25 cellular contexts compared by ENCODE assay signal in genomic region chr22:41311487-41311886, GRCh38. TPM values are rescaled to one million over a fixed set of nuclear protein-coding genes. Genes with fewer than 3 reads are reported as not detected.
DNase-seq lines count a peak whose midpoint lies in the region; ATAC-seq and TF ChIP-seq lines count a peak whose summit lies in the region.
"Had no signal": no experiment of that assay in that cellular context is flagged by ENCODE, and none has a peak within 500 bp of the region (broad histone marks: within the 10 kb centered on the region; RNA-seq: fewer than 3 reads in every experiment).

No MANE protein-coding gene starts in this region.

- peaks cover 4% of the 10 kb centered on the region for H3K4me1 ChIP-seq in CD4-positive, alpha-beta memory T cell (ENCODE audit: insufficient read depth, low read length)

- peaks cover 5% of the 10 kb centered on the region for H3K36me3 ChIP-seq in CD4-positive, alpha-beta memory T cell (ENCODE audit: insufficient read depth, low read length)
- H3K36me3 ChIP-seq: lower lobe of right lung had no signal

- H3K4me3 ChIP-seq in CD4-positive, alpha-beta memory T cell (ENCODE audit: low read length in 2 of 2) = no peak overlapping the region
- H3K4me3 ChIP-seq: coronary artery, lower lobe of right lung, skin epidermis, tibial artery had no signal

- H3K27ac ChIP-seq in CD4-positive, alpha-beta memory T cell (ENCODE audit: low read depth, low read length) = no peak overlapping the region
- H3K27ac ChIP-seq: coronary artery, lower lobe of right lung, skin epidermis, tibial artery had no signal

- no peaks in the 10 kb centered on the region for H3K9me3 ChIP-seq in CD4-positive, alpha-beta memory T cell (ENCODE audit: control insufficient read depth in 1 of 2, low read length in 2 of 2)
- H3K9me3 ChIP-seq in T-helper 17 cell (ENCODE audit: control insufficient read depth, low read length, poor library complexity, severe bottlenecking) = no peaks in the 10 kb centered on the region
- H3K9me3 ChIP-seq: lower lobe of right lung, tibial artery had no signal

- ATAC-seq in T-helper 17 cell (no peak), HG03280 (IDR thresholded peaks at IDR 0.05; ENCODE audit: unreplicated experiment) (no peak)
- no peak for ATAC-seq in naive thymus-derived CD8-positive, alpha-beta T cell
- ATAC-seq: lower lobe of right lung, Right ventricle myocardium inferior had no signal

- H3K4me1 Mint-ChIP-seq in T-helper 2 cell treated with Interferon-gamma antibody and Interleukin-4, amounts not matched to agents 5 μg/mL and 100 μg/mL, for 36 hours (ENCODE audit: low read depth) = peaks cover 10% of the 10 kb centered on the region
- H3K4me1 Mint-ChIP-seq in CD4-positive, alpha-beta memory T cell = peaks cover 12 to 33% (median 23%) of the 10 kb centered on the region in 4 donors
- peaks cover 16% of the 10 kb centered on the region for H3K4me1 Mint-ChIP-seq in T-helper 17 cell
- peaks cover 17% of the 10 kb centered on the region for H3K4me1 Mint-ChIP-seq in chondrocyte (ENCODE audit: low read depth)
- H3K4me1 Mint-ChIP-seq in naive thymus-derived CD8-positive, alpha-beta T cell = peaks cover 21 to 44% (median 29%) of the 10 kb centered on the region in 4 donors

- H3K9me3 Mint-ChIP-seq in T-helper 2 cell treated with Interferon-gamma antibody and Interleukin-4, amounts not matched to agents 5 μg/mL and 100 μg/mL, for 36 hours = no peaks in the 10 kb centered on the region
- no peaks in the 10 kb centered on the region for H3K9me3 Mint-ChIP-seq in CD4-positive, alpha-beta memory T cell
- no peaks in the 10 kb centered on the region for H3K9me3 Mint-ChIP-seq in chondrocyte (ENCODE audit: low read depth)
- no peaks in the 10 kb centered on the region for H3K9me3 Mint-ChIP-seq in naive thymus-derived CD8-positive, alpha-beta T cell
- H3K9me3 Mint-ChIP-seq: endodermal cell; stimulated activated naive CD8-positive, alpha-beta T cell treated with anti-CD3 and anti-CD28 coated beads, Interleukin-15, Interleukin-2, amounts not matched to agents 100 ng/mL and 50 ng/mL, for 24 hours had no signal

- peak overlapping the region; percentile 51 for H3K27ac Mint-ChIP-seq in T-helper 2 cell treated with Interferon-gamma antibody and Interleukin-4, amounts not matched to agents 5 μg/mL and 100 μg/mL, for 36 hours
- H3K27ac Mint-ChIP-seq in CD4-positive, alpha-beta memory T cell = peak overlapping the region in 4 of 7 donors; percentile 65 to 85 (median 80)
- H3K27ac Mint-ChIP-seq in T-helper 17 cell (peak overlapping the region; percentile 34), chondrocyte (ENCODE audit: unreplicated experiment) (peak overlapping the region; percentile 57)
- H3K27ac Mint-ChIP-seq in naive thymus-derived CD8-positive, alpha-beta T cell = peak overlapping the region in 2 of 10 donors; percentile 2 to 36
- H3K27ac Mint-ChIP-seq: endodermal cell; stimulated activated naive CD8-positive, alpha-beta T cell treated with anti-CD3 and anti-CD28 coated beads, Interleukin-15, Interleukin-2, amounts not matched to agents 100 ng/mL and 50 ng/mL, for 24 hours had no signal

- TF ChIP-seq CTCF in chondrocyte (IDR thresholded peaks at IDR 0.05) = no peak

- POLR2A ChIA-PET in CD4-positive, alpha-beta memory T cell (lab: Charles Lee; ENCODE audit: partially characterized antibody) = no interaction called here
- POLR2A ChIA-PET in naive thymus-derived CD8-positive, alpha-beta T cell (lab: Charles Lee) = no interaction called here

- no peak overlapping the region for H3K4me3 Mint-ChIP-seq in T-helper 2 cell treated with Interferon-gamma antibody and Interleukin-4, amounts not matched to agents 5 μg/mL and 100 μg/mL, for 36 hours
- H3K4me3 Mint-ChIP-seq in CD4-positive, alpha-beta memory T cell = peak overlapping the region in 1 of 8 donors; percentile 8
- H3K4me3 Mint-ChIP-seq in T-helper 17 cell = no peak overlapping the region
- H3K4me3 Mint-ChIP-seq in chondrocyte (ENCODE audit: unreplicated experiment) = no peak overlapping the region
- H3K4me3 Mint-ChIP-seq in naive thymus-derived CD8-positive, alpha-beta T cell = no peak overlapping the region
- H3K4me3 Mint-ChIP-seq: endodermal cell; stimulated activated naive CD8-positive, alpha-beta T cell treated with anti-CD3 and anti-CD28 coated beads, Interleukin-15, Interleukin-2, amounts not matched to agents 100 ng/mL and 50 ng/mL, for 24 hours had no signal

- intact Hi-C loops in CD4-positive, alpha-beta memory T cell (cut with micrococcal nuclease) = no loop called here

- no peak for DNase-seq in T-helper 2 cell treated with Interferon-gamma antibody and Interleukin-4, amounts not matched to agents 5 μg/mL and 100 μg/mL, for 36 hours (ENCODE audit: low spot score)
- no peak for DNase-seq in T-helper 2 cell
- no peak for DNase-seq in CD4-positive, alpha-beta memory T cell
- no peak for DNase-seq in T-helper 17 cell
- DNase-seq in chondrocyte (ENCODE audit: low spot score) = no peak
- no peak for DNase-seq in D341Med (ENCODE audit: low spot score)
- DNase-seq in naive thymus-derived CD8-positive, alpha-beta T cell = no peak
- DNase-seq: 8988T; AML-193; DMS79; endodermal cell; Karpas-422; lower lobe of right lung; MV-4-11; NCI-H1694; NCI-H2171 treated with DMSO at 0.1 percent for 48 hours; NCI-H774; occipital lobe; stimulated activated CD4-positive, alpha-beta T cell treated with anti-CD3 and anti-CD28 coated beads, Interleukin-4, amount 100 ng/mL, for 24 hours; tibial artery had no signal

- CTCF ChIA-PET in CD4-positive, alpha-beta memory T cell (lab: Charles Lee; ENCODE audit: partially characterized antibody) = interaction anchor here (1.5 to 2.0 kb wide), 2 partner anchors 10 to 16 kb away, joined by 5 read pairs; partner anchors contain the start of gene ZC3H7B

- H3K27me3 ChIP-seq in CD4-positive, alpha-beta memory T cell (ENCODE audit: insufficient read depth, low read length) = no peaks in the 10 kb centered on the region
- H3K27me3 ChIP-seq: tibial artery had no signal

- no peaks in the 10 kb centered on the region for H3K27me3 Mint-ChIP-seq in T-helper 2 cell treated with Interferon-gamma antibody and Interleukin-4, amounts not matched to agents 5 μg/mL and 100 μg/mL, for 36 hours (ENCODE audit: low read depth)
- H3K27me3 Mint-ChIP-seq in CD4-positive, alpha-beta memory T cell = no peaks in the 10 kb centered on the region
- H3K27me3 Mint-ChIP-seq in T-helper 17 cell = no peaks in the 10 kb centered on the region
- no peaks in the 10 kb centered on the region for H3K27me3 Mint-ChIP-seq in chondrocyte (ENCODE audit: low read depth)
- no peaks in the 10 kb centered on the region for H3K27me3 Mint-ChIP-seq in naive thymus-derived CD8-positive, alpha-beta T cell
- H3K27me3 Mint-ChIP-seq: stimulated activated naive CD8-positive, alpha-beta T cell treated with anti-CD3 and anti-CD28 coated beads, Interleukin-15, Interleukin-2, amounts not matched to agents 100 ng/mL and 50 ng/mL, for 24 hours had no signal

- H3K36me3 Mint-ChIP-seq in T-helper 2 cell treated with Interferon-gamma antibody and Interleukin-4, amounts not matched to agents 5 μg/mL and 100 μg/mL, for 36 hours (ENCODE audit: low read depth) = peaks cover 8% of the 10 kb centered on the region
- H3K36me3 Mint-ChIP-seq in CD4-positive, alpha-beta memory T cell = peaks cover 6 to 18% of the 10 kb centered on the region in 2 donors
- H3K36me3 Mint-ChIP-seq in T-helper 17 cell (ENCODE audit: low read depth) (peaks cover 2% of the 10 kb centered on the region), chondrocyte (ENCODE audit: low read depth) (no peaks in the 10 kb centered on the region)
- H3K36me3 Mint-ChIP-seq in naive thymus-derived CD8-positive, alpha-beta T cell = peaks cover 0 to 36% (median 3%) of the 10 kb centered on the region in 3 donors

RNA-seq across cellular contexts. Expression of gene ZC3H7B, which starts 10.2 kb away (rescaled TPM):
- total RNA-seq in CD4-positive, alpha-beta memory T cell = 10 to 100 TPM; 39.4 to 40.3 TPM
- polyA plus RNA-seq in CD4-positive, alpha-beta memory T cell = 1 to 10 TPM in 1 of 2 donors, under 1 TPM in 1; 0.20 to 1.5 TPM
- total RNA-seq in T-helper 17 cell (10 to 100 TPM; 33.5 to 35.9 TPM), chondrocyte (54.7 to 73.3 TPM (median 55.8 TPM) in 3 replicates)
- total RNA-seq in naive thymus-derived CD8-positive, alpha-beta T cell = 10 to 100 TPM; 48.0 to 48.1 TPM
- 1 to 10 TPM in 2 of 3 donors, under 1 TPM in 1; 0.65 to 1.5 (median 1.2) TPM for polyA plus RNA-seq in naive thymus-derived CD8-positive, alpha-beta T cell

RNA-seq across cellular contexts. Expression of gene RANGAP1, which starts 25.5 kb away (rescaled TPM):
- 10 to 100 TPM; 69.1 to 74.7 TPM for total RNA-seq in CD4-positive, alpha-beta memory T cell
- polyA plus RNA-seq in CD4-positive, alpha-beta memory T cell = 10 to 100 TPM; 12.7 to 32.3 TPM
- 100 to 1,000 TPM; 114 to 142 TPM for total RNA-seq in T-helper 17 cell
- 34.7 to 38.6 TPM (median 35.4 TPM) in 3 replicates for total RNA-seq in chondrocyte
- 10 to 100 TPM; 80.0 to 86.6 TPM for total RNA-seq in naive thymus-derived CD8-positive, alpha-beta T cell
- polyA plus RNA-seq in naive thymus-derived CD8-positive, alpha-beta T cell = 10 to 100 TPM; 18.9 to 30.1 (median 23.8) TPM
